ENCODE assay signal across 8 cellular contexts in the genomic region with DNA sequence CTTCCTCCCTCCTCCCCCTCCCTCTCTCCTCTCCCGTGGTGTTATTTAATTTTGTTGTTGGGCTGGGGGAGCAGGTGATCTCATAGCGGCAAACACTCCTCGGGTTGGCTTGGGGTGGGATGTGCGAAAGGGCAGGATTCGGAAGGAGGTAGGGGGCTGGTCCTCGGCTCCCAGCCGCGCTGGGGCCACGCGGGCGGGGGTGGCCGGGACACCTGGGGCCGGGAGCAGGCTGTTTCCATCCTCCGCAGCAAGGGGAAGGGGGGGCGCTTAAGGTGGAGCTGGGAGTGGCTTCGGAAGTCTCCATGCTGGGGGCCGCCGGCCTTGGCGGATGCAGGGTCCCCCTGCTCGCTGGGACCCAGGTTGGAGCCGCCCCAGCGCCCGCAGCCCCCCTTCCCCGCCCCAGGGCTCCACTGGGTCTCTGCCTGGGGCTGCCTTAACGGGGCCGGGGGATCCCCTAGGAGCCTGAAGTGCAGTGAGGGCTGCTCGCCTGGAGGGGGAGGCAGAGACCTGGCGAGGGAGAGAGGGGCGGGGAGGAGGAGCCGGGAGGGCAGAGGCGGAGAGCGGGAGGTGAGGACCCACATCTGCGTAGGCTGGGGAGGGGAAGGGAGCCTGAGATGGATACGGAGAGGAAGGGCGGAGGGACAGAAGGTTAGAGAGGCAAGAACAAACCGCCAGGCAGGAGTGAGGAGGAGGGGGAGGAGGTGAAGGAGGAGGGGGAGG. TPM values are rescaled to one million over a fixed set of nuclear protein-coding genes. Genes with fewer than 3 reads are reported as not detected.
DNase-seq lines count a peak whose midpoint lies in the region; ATAC-seq and TF ChIP-seq lines count a peak whose summit lies in the region.

No MANE protein-coding gene starts in this region.

- peak overlapping the region; percentile 81 for H3K27ac Mint-ChIP-seq in activated T-helper 2 cell treated with anti-CD3 and anti-CD28 coated beads, Interferon-gamma antibody, Interleukin-2, Interleukin-4, amounts not matched to agents 10 μg/mL and 5 μg/mL and 100 μg/mL, durations not matched to agents 14 hours and 24 hours and 36 hours
- peak overlapping the region; percentile 43 for H3K27ac Mint-ChIP-seq in neural crest cell (ENCODE audit: unreplicated experiment)
- peak overlapping the region; percentile 67 to 87 for H3K27ac Mint-ChIP-seq in stimulated activated naive CD8-positive, alpha-beta T cell treated with anti-CD3 and anti-CD28 coated beads, Interleukin-15, amount 100 ng/mL, for 72 hours

- DNase-seq in DMS 273 treated with DMSO at 0.1 percent for 48 hours (lab: John Stamatoyannopoulos, UW) (peak; percentile 82), RWPE1 (ENCODE audit: low spot score) (peak; percentile 88), fibroblast of the aortic adventitia (ENCODE audit: low read depth) (peak; percentile 70), neural crest cell (ENCODE audit: low read depth, low spot score) (peak; percentile 92)
- DNase-seq in activated T-helper 2 cell treated with anti-CD3 and anti-CD28 coated beads, Interferon-gamma antibody, Interleukin-2, Interleukin-4, amounts not matched to agents 10 μg/mL and 5 μg/mL and 100 μg/mL, durations not matched to agents 14 hours and 24 hours and 36 hours (ENCODE audit: low spot score): peak; percentile 88
- DNase-seq in stimulated activated naive CD8-positive, alpha-beta T cell treated with anti-CD3 and anti-CD28 coated beads, Interleukin-15, amount 100 ng/mL, for 72 hours: peak; percentile 94 to 95

- H3K4me1 Mint-ChIP-seq in activated T-helper 2 cell treated with anti-CD3 and anti-CD28 coated beads, Interferon-gamma antibody, Interleukin-2, Interleukin-4, amounts not matched to agents 10 μg/mL and 5 μg/mL and 100 μg/mL, durations not matched to agents 14 hours and 24 hours and 36 hours (ENCODE audit: low read depth): peaks cover 32% of the 10 kb centered on the region
- H3K4me1 Mint-ChIP-seq in neural crest cell: peaks cover 24% of the 10 kb centered on the region
- H3K4me1 Mint-ChIP-seq in stimulated activated naive CD8-positive, alpha-beta T cell treated with anti-CD3 and anti-CD28 coated beads, Interleukin-15, amount 100 ng/mL, for 72 hours: peaks cover 48% of the 10 kb centered on the region

- H3K36me3 Mint-ChIP-seq in activated T-helper 2 cell treated with anti-CD3 and anti-CD28 coated beads, Interferon-gamma antibody, Interleukin-2, Interleukin-4, amounts not matched to agents 10 μg/mL and 5 μg/mL and 100 μg/mL, durations not matched to agents 14 hours and 24 hours and 36 hours (ENCODE audit: low read depth): no peaks in the 10 kb centered on the region
- no peaks in the 10 kb centered on the region for H3K36me3 Mint-ChIP-seq in neural crest cell (ENCODE audit: low read depth)

- H3K4me3 Mint-ChIP-seq in activated T-helper 2 cell treated with anti-CD3 and anti-CD28 coated beads, Interferon-gamma antibody, Interleukin-2, Interleukin-4, amounts not matched to agents 10 μg/mL and 5 μg/mL and 100 μg/mL, durations not matched to agents 14 hours and 24 hours and 36 hours (ENCODE audit: low read depth): peak overlapping the region; percentile 75
- H3K4me3 Mint-ChIP-seq in neural crest cell: peak overlapping the region; percentile 81
- peak overlapping the region; percentile 89 to 97 for H3K4me3 Mint-ChIP-seq in stimulated activated naive CD8-positive, alpha-beta T cell treated with anti-CD3 and anti-CD28 coated beads, Interleukin-15, amount 100 ng/mL, for 72 hours

- intact Hi-C loops in activated T-helper 2 cell treated with anti-CD3 and anti-CD28 coated beads, Interferon-gamma antibody, Interleukin-2, Interleukin-4, amounts not matched to agents 10 μg/mL and 5 μg/mL and 100 μg/mL, durations not matched to agents 14 hours and 24 hours and 36 hours (cut with micrococcal nuclease): loop anchor here (1.0 to 5.0 kb wide), 6 partner anchors 8 to 196 kb away; no protein-coding TSS in a partner anchor

- no peaks in the 10 kb centered on the region for H3K9me3 Mint-ChIP-seq in activated T-helper 2 cell treated with anti-CD3 and anti-CD28 coated beads, Interferon-gamma antibody, Interleukin-2, Interleukin-4, amounts not matched to agents 10 μg/mL and 5 μg/mL and 100 μg/mL, durations not matched to agents 14 hours and 24 hours and 36 hours
- H3K9me3 Mint-ChIP-seq in neural crest cell: no peaks in the 10 kb centered on the region
- no peaks in the 10 kb centered on the region for H3K9me3 Mint-ChIP-seq in stimulated activated naive CD8-positive, alpha-beta T cell treated with anti-CD3 and anti-CD28 coated beads, Interleukin-15, amount 100 ng/mL, for 72 hours

- CTCF ChIA-PET in RWPE1 (lab: Yijun Ruan, JAX): interaction anchor here (0.6 to 1.4 kb wide), 7 partner anchors 24 to 207 kb away, joined by 3 to 8 read pairs (median 4); a partner anchor contains a TSS

- peak; percentile 69 for ATAC-seq in GM21786 (IDR thresholded peaks at IDR 0.05; ENCODE audit: unreplicated experiment)
- peak; percentile 89 for ATAC-seq in stimulated activated naive CD8-positive, alpha-beta T cell treated with anti-CD3 and anti-CD28 coated beads, Interleukin-15, amount 100 ng/mL, for 72 hours

- H3K27me3 Mint-ChIP-seq in activated T-helper 2 cell treated with anti-CD3 and anti-CD28 coated beads, Interferon-gamma antibody, Interleukin-2, Interleukin-4, amounts not matched to agents 10 μg/mL and 5 μg/mL and 100 μg/mL, durations not matched to agents 14 hours and 24 hours and 36 hours (ENCODE audit: low read depth): peaks cover 2% of the 10 kb centered on the region
- H3K27me3 Mint-ChIP-seq in neural crest cell (ENCODE audit: low read depth): peaks cover 12% of the 10 kb centered on the region
- no peaks in the 10 kb centered on the region for H3K27me3 Mint-ChIP-seq in stimulated activated naive CD8-positive, alpha-beta T cell treated with anti-CD3 and anti-CD28 coated beads, Interleukin-15, amount 100 ng/mL, for 72 hours

- TF ChIP-seq CTCF in LNCAP (IDR thresholded peaks at IDR 0.05): peak; percentile 59
- peak; percentile 88 for TF ChIP-seq CTCF in RWPE1 (conservative IDR thresholded peaks at IDR 0.05; ENCODE audit: low read depth)
- TF ChIP-seq CTCF in fibroblast of the aortic adventitia (IDR thresholded peaks at IDR 0.05; ENCODE audit: insufficient read depth, low read length): peak; percentile 94
- peak; percentile 85 for TF ChIP-seq CTCF in neural crest cell (conservative IDR thresholded peaks at IDR 0.05)

- peak overlapping the region; percentile 61 for H3K4me3 ChIP-seq in fibroblast of the aortic adventitia (ENCODE audit: low read depth, low read length)

- POLR2A ChIA-PET in RWPE1 (lab: Yijun Ruan, JAX; ENCODE audit: low non-redundant PET): interaction anchor here (0.7 kb wide), 1 partner anchor 74 kb away, joined by 3 read pairs; no protein-coding TSS in a partner anchor

- H3K27ac ChIP-seq in RWPE1: peak overlapping the region; percentile 83

RNA-seq across cellular contexts. Expression of a gene that starts 0.4 kb away (rescaled TPM):
- 5.4 and 6.5 TPM in 2 replicates for total RNA-seq in activated T-helper 2 cell treated with anti-CD3 and anti-CD28 coated beads, Interferon-gamma antibody, Interleukin-2, Interleukin-4, amounts not matched to agents 10 μg/mL and 5 μg/mL and 100 μg/mL, durations not matched to agents 14 hours and 24 hours and 36 hours
- 2.3 and 14.5 TPM in 2 replicates for total RNA-seq in fibroblast of the aortic adventitia (ENCODE audit: low replicate concordance)
- 11.4 and 13.0 TPM in 2 replicates for total RNA-seq in neural crest cell

RNA-seq across cellular contexts. Expression of a gene that starts 9.2 kb away (rescaled TPM):
- total RNA-seq in activated T-helper 2 cell treated with anti-CD3 and anti-CD28 coated beads, Interferon-gamma antibody, Interleukin-2, Interleukin-4, amounts not matched to agents 10 μg/mL and 5 μg/mL and 100 μg/mL, durations not matched to agents 14 hours and 24 hours and 36 hours: 7.3 and 7.9 TPM in 2 replicates
- 20.9 and 48.8 TPM in 2 replicates for total RNA-seq in fibroblast of the aortic adventitia (ENCODE audit: low replicate concordance)
- 4.9 and 5.2 TPM in 2 replicates for total RNA-seq in neural crest cell

RNA-seq across cellular contexts. Expression of a gene that starts 26.5 kb away (rescaled TPM):
- total RNA-seq in activated T-helper 2 cell treated with anti-CD3 and anti-CD28 coated beads, Interferon-gamma antibody, Interleukin-2, Interleukin-4, amounts not matched to agents 10 μg/mL and 5 μg/mL and 100 μg/mL, durations not matched to agents 14 hours and 24 hours and 36 hours: 0.46 and 0.55 TPM in 2 replicates
- total RNA-seq in fibroblast of the aortic adventitia (ENCODE audit: low replicate concordance) (0.09 TPM in 1 of 2 replicates, not detected in the other), neural crest cell (0.50 and 0.75 TPM in 2 replicates)

RNA-seq across cellular contexts. Expression of a gene that starts 27.0 kb away (rescaled TPM):
- total RNA-seq in activated T-helper 2 cell treated with anti-CD3 and anti-CD28 coated beads, Interferon-gamma antibody, Interleukin-2, Interleukin-4, amounts not matched to agents 10 μg/mL and 5 μg/mL and 100 μg/mL, durations not matched to agents 14 hours and 24 hours and 36 hours: 34.3 and 35.0 TPM in 2 replicates
- 10.9 and 16.3 TPM in 2 replicates for total RNA-seq in fibroblast of the aortic adventitia (ENCODE audit: low replicate concordance)
- total RNA-seq in neural crest cell: 48.5 and 50.3 TPM in 2 replicates

RNA-seq across cellular contexts. Expression of a gene that starts 27.4 kb away (rescaled TPM):
- total RNA-seq in activated T-helper 2 cell treated with anti-CD3 and anti-CD28 coated beads, Interferon-gamma antibody, Interleukin-2, Interleukin-4, amounts not matched to agents 10 μg/mL and 5 μg/mL and 100 μg/mL, durations not matched to agents 14 hours and 24 hours and 36 hours: 1,853 and 1,861 TPM in 2 replicates
- total RNA-seq in fibroblast of the aortic adventitia (ENCODE audit: low replicate concordance): 1,782 and 2,036 TPM in 2 replicates
- total RNA-seq in neural crest cell: 1,772 and 1,774 TPM in 2 replicates

Comparison
In these comparisons a context has a peak if more than half of its experiments do, and no peak if none do; other contexts are left out.
1. Peak in every context shown above with its lines: DNase-seq, ATAC-seq, H3K4me3 ChIP-seq and H3K27ac ChIP-seq.